Comparison of ENCODE assay signal across 1 cellular context in the genomic region with DNA sequence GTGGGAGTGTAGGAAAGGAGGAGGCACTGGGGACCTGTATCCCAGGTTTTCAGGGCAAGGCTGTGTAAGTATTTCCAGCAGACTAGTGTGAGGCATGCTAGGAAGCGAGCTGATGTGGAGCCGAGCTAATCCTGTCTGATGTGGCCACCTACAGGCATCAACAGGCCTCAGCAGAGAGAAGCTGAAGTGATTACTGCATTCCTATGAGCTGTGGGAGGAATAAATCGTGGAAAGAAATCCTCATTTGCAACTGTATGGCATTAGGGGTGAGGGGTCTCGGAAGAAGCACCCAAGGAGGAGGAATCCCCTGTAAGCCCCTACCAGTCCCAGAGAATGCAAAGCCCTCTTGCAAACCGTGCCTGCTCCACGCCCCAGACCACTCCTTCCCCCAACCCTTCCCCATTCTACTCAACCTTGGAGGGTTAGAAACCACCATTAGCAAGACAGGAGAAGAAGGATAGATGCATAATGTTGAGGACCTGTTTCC.
TF ChIP-seq lines count a peak whose summit lies in the region.

No MANE protein-coding gene starts in this region.

TF ChIP-seq in GM23338, 12 proteins besides CTCF, POLR2A, EP300 and RAD21:
- TF ChIP-seq ZNF462 (CRISPR knock-in tag; IDR thresholded peaks at IDR 0.05) (peak; percentile 60), CREB1 (CRISPR knock-in tag; IDR thresholded peaks at IDR 0.05; ENCODE audit: low read depth) (no peak)
